Comparison of ENCODE assay signal across 11 cellular contexts in the genomic region with DNA sequence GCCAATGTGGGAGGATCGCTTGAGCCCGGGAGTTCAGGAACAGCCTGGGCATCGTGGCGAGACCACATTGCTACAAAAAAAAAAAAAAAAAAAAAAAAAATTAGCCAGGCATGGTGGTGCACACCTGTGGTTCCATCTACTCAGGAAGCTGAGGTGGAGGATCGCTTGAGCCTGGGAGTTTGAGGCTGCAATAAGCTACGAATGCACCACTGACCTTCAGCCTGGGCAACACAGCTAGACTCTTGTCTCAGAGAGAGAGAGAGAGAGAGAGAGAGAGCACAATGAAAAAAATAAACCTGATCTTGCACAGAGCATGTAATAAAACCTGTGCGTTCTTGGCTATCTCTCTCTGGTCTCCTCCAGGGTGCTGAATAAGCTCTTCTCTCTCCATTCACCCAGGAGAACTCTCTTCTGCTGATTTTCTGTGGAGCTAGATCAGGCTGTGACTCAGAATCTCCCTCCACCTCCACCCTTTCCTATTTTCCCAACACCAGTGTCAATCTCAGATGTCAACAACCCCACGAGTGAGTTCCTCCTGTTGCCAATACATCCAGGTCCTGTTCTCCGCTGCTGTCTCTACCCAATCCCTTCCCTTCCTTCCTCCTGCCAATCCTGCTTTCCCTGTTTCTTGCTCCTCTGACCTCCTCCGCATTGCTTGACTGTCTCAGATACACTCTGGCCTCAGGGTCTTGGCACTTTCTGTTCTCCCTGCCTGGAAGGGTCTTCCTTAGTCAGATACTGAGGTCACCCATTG. TPM values are rescaled to one million over a fixed set of nuclear protein-coding genes. Genes with fewer than 3 reads are reported as not detected.
A peak's percentile ranks its signal among the peaks of the same experiment; 100 is the strongest.
DNase-seq lines count a peak whose midpoint lies in the region; ATAC-seq lines count a peak whose summit lies in the region.
"Had no signal": no experiment of that assay in that cellular context is flagged by ENCODE, and none has a peak within 500 bp of the region (broad histone marks: within the 10 kb centered on the region; RNA-seq: fewer than 3 reads in every experiment).

No MANE protein-coding gene starts in this region.

- ATAC-seq in T-cell (replicated peaks in 1 of 4) (no peak), esophagus mucosa (peak; percentile 42), HG02973 (IDR thresholded peaks at IDR 0.05; ENCODE audit: unreplicated experiment) (no peak)
- no peak for ATAC-seq in stimulated activated naive CD8-positive, alpha-beta T cell treated with anti-CD3 and anti-CD28 coated beads, Interleukin-15, amount 100 ng/mL, for 72 hours

- H3K9me3 Mint-ChIP-seq in activated T-cell treated with anti-CD3 and anti-CD28 coated beads, Interleukin-2, amount 50 U/mL, for 24 hours = no peaks in the 10 kb centered on the region
- no peaks in the 10 kb centered on the region for H3K9me3 Mint-ChIP-seq in T-cell
- H3K9me3 Mint-ChIP-seq in stimulated activated naive CD8-positive, alpha-beta T cell treated with anti-CD3 and anti-CD28 coated beads, Interleukin-15, amount 100 ng/mL, for 72 hours = no peaks in the 10 kb centered on the region

- DNase-seq in activated T-cell treated with anti-CD3 and anti-CD28 coated beads, Interleukin-2, amount 50 U/mL, for 24 hours = no peak
- DNase-seq in activated T-cell treated with anti-CD3 and anti-CD28 coated beads, Interleukin-2, amount 50 U/mL, for 1 hour = no peak
- DNase-seq in T-cell (no peak), amygdala (lab: John Stamatoyannopoulos, UW) (no peak), NCI-H446 treated with DMSO at 0.1 percent for 48 hours (lab: John Stamatoyannopoulos, UW) (no peak)
- DNase-seq in stimulated activated naive CD8-positive, alpha-beta T cell treated with anti-CD3 and anti-CD28 coated beads, Interleukin-15, amount 100 ng/mL, for 72 hours = no peak
- DNase-seq: anterior cingulate cortex, mesendoderm, small intestine had no signal

- no peaks in the 10 kb centered on the region for H3K27me3 Mint-ChIP-seq in activated T-cell treated with anti-CD3 and anti-CD28 coated beads, Interleukin-2, amount 50 U/mL, for 24 hours
- no peaks in the 10 kb centered on the region for H3K27me3 Mint-ChIP-seq in T-cell
- no peaks in the 10 kb centered on the region for H3K27me3 Mint-ChIP-seq in stimulated activated naive CD8-positive, alpha-beta T cell treated with anti-CD3 and anti-CD28 coated beads, Interleukin-15, amount 100 ng/mL, for 72 hours

- POLR2A ChIA-PET in T-cell (lab: Charles Lee) = no interaction called here

- H3K4me3 Mint-ChIP-seq in activated T-cell treated with anti-CD3 and anti-CD28 coated beads, Interleukin-2, amount 50 U/mL, for 24 hours = peak overlapping the region; percentile 64
- peak overlapping the region; percentile 50 to 80 (median 51) for H3K4me3 Mint-ChIP-seq in T-cell
- peak overlapping the region; percentile 74 to 81 for H3K4me3 Mint-ChIP-seq in stimulated activated naive CD8-positive, alpha-beta T cell treated with anti-CD3 and anti-CD28 coated beads, Interleukin-15, amount 100 ng/mL, for 72 hours

- H3K4me1 Mint-ChIP-seq in activated T-cell treated with anti-CD3 and anti-CD28 coated beads, Interleukin-2, amount 50 U/mL, for 24 hours (ENCODE audit: low read depth) = peaks cover 37% of the 10 kb centered on the region
- H3K4me1 Mint-ChIP-seq in T-cell = peaks cover 22 to 35% (median 25%) of the 10 kb centered on the region in 3 donors
- H3K4me1 Mint-ChIP-seq in stimulated activated naive CD8-positive, alpha-beta T cell treated with anti-CD3 and anti-CD28 coated beads, Interleukin-15, amount 100 ng/mL, for 72 hours = peaks cover 73% of the 10 kb centered on the region

- H3K36me3 Mint-ChIP-seq in activated T-cell treated with anti-CD3 and anti-CD28 coated beads, Interleukin-2, amount 50 U/mL, for 24 hours (ENCODE audit: low read depth) = peaks cover 3% of the 10 kb centered on the region
- H3K36me3 Mint-ChIP-seq in T-cell = peaks cover 6% of the 10 kb centered on the region

- CTCF ChIA-PET in T-cell (lab: Charles Lee) = interaction anchor here (0.6 to 1.4 kb wide), 5 partner anchors 8 to 1071 kb away, joined by 3 to 8 read pairs (median 4); no protein-coding TSS in a partner anchor

- H3K27ac Mint-ChIP-seq in activated T-cell treated with anti-CD3 and anti-CD28 coated beads, Interleukin-2, amount 50 U/mL, for 24 hours = peak overlapping the region; percentile 73
- H3K27ac Mint-ChIP-seq in T-cell = peak overlapping the region; percentile 76 to 86
- H3K27ac Mint-ChIP-seq in stimulated activated naive CD8-positive, alpha-beta T cell treated with anti-CD3 and anti-CD28 coated beads, Interleukin-15, amount 100 ng/mL, for 72 hours = peak overlapping the region; percentile 3 to 87

RNA-seq across cellular contexts. Expression of gene ACP5, which starts 3.4 kb away (rescaled TPM):
- total RNA-seq in T-cell (10 to 100 TPM; 16.2 to 29.8 (median 18.6) TPM), esophagus mucosa (34.6 TPM)

RNA-seq across cellular contexts. Expression of gene ZNF627, which starts 16.4 kb away (rescaled TPM):
- total RNA-seq in T-cell = 10 to 100 TPM in 3 of 5 donors, 1 to 10 TPM in 2; 5.6 to 11.9 (median 10.6) TPM
- total RNA-seq in esophagus mucosa = 4.1 TPM

RNA-seq across cellular contexts. Expression of gene ELOF1, which starts 21.8 kb away (rescaled TPM):
- total RNA-seq in T-cell (10 to 100 TPM; 38.3 to 48.2 (median 46.6) TPM), esophagus mucosa (34.9 TPM)

RNA-seq across cellular contexts. Expression of gene CNN1, which starts 42.2 kb away (rescaled TPM):
- total RNA-seq in T-cell (under 1 TPM in 3 of 5 donors, not detected in 2; 0.26 to 0.96 (median 0.51) TPM), esophagus mucosa (8.3 TPM)

RNA-seq across cellular contexts. Expression of gene ECSIT, which starts 51.9 kb away (rescaled TPM):
- total RNA-seq in T-cell (10 to 100 TPM; 28.8 to 52.0 (median 48.4) TPM), esophagus mucosa (32.8 TPM)
